In genomic region chr1:63630238-63630637, GRCh38 we compare ENCODE assay signal across 1 cellular context.
TF ChIP-seq lines count a peak whose summit lies in the region.

No MANE protein-coding gene starts in this region.

TF ChIP-seq in HepG2, 621 proteins besides CTCF, POLR2A, EP300 and RAD21 (continued from another document):
- no peak for TF ChIP-seq HMGXB3 (CRISPR knock-in tag; IDR thresholded peaks at IDR 0.05; ENCODE audit: borderline replicate concordance)
- no peak for TF ChIP-seq SNAPC5 (CRISPR knock-in tag; IDR thresholded peaks at IDR 0.05; ENCODE audit: borderline replicate concordance)
- TF ChIP-seq THAP7 (CRISPR knock-in tag; IDR thresholded peaks at IDR 0.05) = no peak
- no peak for TF ChIP-seq TCF7L2 (IDR thresholded peaks at IDR 0.05; ENCODE audit: low read depth, low read length)
- no peak for TF ChIP-seq PREB (CRISPR knock-in tag; IDR thresholded peaks at IDR 0.05)
